Comparison of ENCODE assay signal across 8 cellular contexts in the genomic region with DNA sequence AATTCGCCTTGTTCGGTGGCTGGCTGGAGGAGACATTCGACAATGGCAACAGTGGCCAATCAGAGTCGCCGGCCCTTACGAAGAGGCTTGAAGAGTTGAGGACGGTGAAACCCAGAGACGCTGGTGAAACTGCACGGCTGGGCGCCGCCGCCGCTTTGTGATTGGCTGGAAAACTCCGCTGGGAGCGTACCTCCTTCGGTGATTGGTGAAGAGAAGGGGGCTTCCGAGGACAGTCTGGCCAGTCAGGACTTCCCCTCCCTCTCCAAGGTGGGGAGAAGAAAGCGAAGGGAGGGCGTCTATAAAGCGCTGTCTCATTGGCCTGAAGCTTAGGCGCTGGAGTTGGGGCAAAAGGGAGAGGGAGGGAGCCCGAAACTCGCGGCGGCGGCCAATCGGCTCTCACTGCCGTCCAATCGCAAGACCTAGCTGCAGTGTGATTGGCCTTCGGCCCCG. TPM values are rescaled to one million over a fixed set of nuclear protein-coding genes. Genes with fewer than 3 reads are reported as not detected.
DNase-seq lines count a peak whose midpoint lies in the region; ATAC-seq and TF ChIP-seq lines count a peak whose summit lies in the region.

No MANE protein-coding gene starts in this region.

- H3K4me3 ChIP-seq in muscle layer of duodenum (ENCODE audit: low read depth in 1 of 2, low read length in 2 of 2) (peak overlapping the region; percentile 95 to 99), suprapubic skin (peak overlapping the region; percentile 95)

- H3K36me3 Mint-ChIP-seq in Calu3 (ENCODE audit: insufficient read depth, unreplicated experiment) = peaks cover 11% of the 10 kb centered on the region
- H3K36me3 Mint-ChIP-seq in activated CD8-positive, alpha-beta T cell treated with anti-CD3 and anti-CD28 coated beads for 36 hours (ENCODE audit: low read depth) = peaks cover 12% of the 10 kb centered on the region

- peak overlapping the region; percentile 100 for H3K27ac ChIP-seq in muscle layer of duodenum (ENCODE audit: low read length)
- H3K27ac ChIP-seq in suprapubic skin = peak overlapping the region; percentile 100

- intact Hi-C loops in Calu3 (cut with micrococcal nuclease; ENCODE audit: unreplicated experiment) = loop anchor here (2.0 to 5.0 kb wide), 6 partner anchors 40 to 202 kb away; no protein-coding TSS in a partner anchor
- intact Hi-C loops in activated CD8-positive, alpha-beta T cell treated with anti-CD3 and anti-CD28 coated beads for 36 hours (cut with micrococcal nuclease) = loop anchor here (5.0 to 10.0 kb wide), 3 partner anchors 182 to 260 kb away; no protein-coding TSS in a partner anchor

- H3K27me3 Mint-ChIP-seq in Calu3 (ENCODE audit: unreplicated experiment) = no peaks in the 10 kb centered on the region
- no peaks in the 10 kb centered on the region for H3K27me3 Mint-ChIP-seq in activated CD8-positive, alpha-beta T cell treated with anti-CD3 and anti-CD28 coated beads for 36 hours

- peaks cover 6 to 11% of the 10 kb centered on the region in 2 donors for H3K4me1 ChIP-seq in muscle layer of duodenum (ENCODE audit: control insufficient read depth in 1 of 2, insufficient read depth in 2 of 2, low read length in 2 of 2)
- peaks cover 58% of the 10 kb centered on the region for H3K4me1 ChIP-seq in suprapubic skin

- WGBS in suprapubic skin = under 1% methylated on average over 30 of the region's 31 CpGs

- no peaks in the 10 kb centered on the region for H3K9me3 Mint-ChIP-seq in Calu3 (ENCODE audit: low read depth, unreplicated experiment)
- no peaks in the 10 kb centered on the region for H3K9me3 Mint-ChIP-seq in activated CD8-positive, alpha-beta T cell treated with anti-CD3 and anti-CD28 coated beads for 36 hours

- CTCF ChIA-PET in Calu3 (lab: Charles Lee) = interaction anchor here (0.6 to 1.6 kb wide), 6 partner anchors 22 to 203 kb away, joined by 3 to 11 read pairs (median 6); no protein-coding TSS in a partner anchor
- CTCF ChIA-PET in activated CD8-positive, alpha-beta T cell treated with anti-CD3 and anti-CD28 coated beads for 36 hours (lab: Charles Lee) = interaction anchor here (1.6 to 4.6 kb wide), 3 partner anchors 11 to 203 kb away, joined by 6 to 35 read pairs (median 8); no protein-coding TSS in a partner anchor

- TF ChIP-seq CTCF in Calu3 (IDR thresholded peaks at IDR 0.05; ENCODE audit: unreplicated experiment) (no peak), suprapubic skin (IDR thresholded peaks at IDR 0.05) (no peak)
- TF ChIP-seq CTCF in activated CD8-positive, alpha-beta T cell treated with anti-CD3 and anti-CD28 coated beads for 36 hours (IDR thresholded peaks at IDR 0.05) = no peak

- H3K4me3 Mint-ChIP-seq in Calu3 (ENCODE audit: low read depth, unreplicated experiment) = no peak overlapping the region
- H3K4me3 Mint-ChIP-seq in activated CD8-positive, alpha-beta T cell treated with anti-CD3 and anti-CD28 coated beads for 36 hours = no peak overlapping the region

- H3K4me1 Mint-ChIP-seq in Calu3 (ENCODE audit: low read depth, unreplicated experiment) = peaks cover 18% of the 10 kb centered on the region
- H3K4me1 Mint-ChIP-seq in activated CD8-positive, alpha-beta T cell treated with anti-CD3 and anti-CD28 coated beads for 36 hours (ENCODE audit: low read depth) = peaks cover 16% of the 10 kb centered on the region

- H3K9me3 ChIP-seq in muscle layer of duodenum (ENCODE audit: control insufficient read depth in 1 of 2, low read length in 2 of 2) = no peaks in the 10 kb centered on the region
- no peaks in the 10 kb centered on the region for H3K9me3 ChIP-seq in suprapubic skin

- no TSS peak for BruUV-seq in Calu3 (replicated peaks; lab: Mats Ljungman, UMichigan)

- no peak overlapping the region for H3K27ac Mint-ChIP-seq in Calu3 (ENCODE audit: unreplicated experiment)
- H3K27ac Mint-ChIP-seq in activated CD8-positive, alpha-beta T cell treated with anti-CD3 and anti-CD28 coated beads for 36 hours = no peak overlapping the region

- DNase-seq in Calu3 = peak; percentile 97
- peak; percentile 95 for DNase-seq in NCI-H510A treated with DMSO at 0.1 percent for 48 hours (lab: John Stamatoyannopoulos, UW)
- peak; percentile 100 for DNase-seq in activated CD8-positive, alpha-beta T cell treated with anti-CD3 and anti-CD28 coated beads for 36 hours
- peak; percentile 100 for DNase-seq in fibroblast of gingiva (ENCODE audit: low read depth)
- peak; percentile 100 for DNase-seq in suprapubic skin (ENCODE audit: low spot score in 2 of 2)

- no peak for TF ChIP-seq EP300 in suprapubic skin (IDR thresholded peaks at IDR 0.05)

- H3K36me3 ChIP-seq in muscle layer of duodenum (ENCODE audit: control insufficient read depth in 1 of 2, insufficient read depth in 2 of 2, low read length in 2 of 2) = peaks cover 0 to 17% of the 10 kb centered on the region in 2 donors
- no peaks in the 10 kb centered on the region for H3K36me3 ChIP-seq in suprapubic skin

- ATAC-seq in GM19438 (IDR thresholded peaks at IDR 0.05; ENCODE audit: low read depth, unreplicated experiment) = peak; percentile 70
- ATAC-seq in HG03469 (IDR thresholded peaks at IDR 0.05; ENCODE audit: unreplicated experiment) = peak; percentile 47
- peak; percentile 75 for ATAC-seq in activated CD8-positive, alpha-beta T cell treated with anti-CD3 and anti-CD28 coated beads for 36 hours

- POLR2A ChIA-PET in activated CD8-positive, alpha-beta T cell treated with anti-CD3 and anti-CD28 coated beads for 36 hours (lab: Charles Lee) = interaction anchor here (1.0 to 2.3 kb wide), 11 partner anchors 9 to 256 kb away, joined by 3 to 8 read pairs (median 5); a partner anchor contains a TSS

- TF ChIP-seq POLR2A in suprapubic skin (IDR thresholded peaks at IDR 0.05) = no peak

- H3K27me3 ChIP-seq in muscle layer of duodenum (ENCODE audit: low read depth, low read length) = no peaks in the 10 kb centered on the region
- no peaks in the 10 kb centered on the region for H3K27me3 ChIP-seq in suprapubic skin

RNA-seq across cellular contexts. Expression of a gene that starts 0.6 kb away (rescaled TPM):
- total RNA-seq in Calu3 (2022) (45.4 and 48.6 TPM in 2 replicates), suprapubic skin (10 to 100 TPM; 43.8 to 58.1 (median 53.0) TPM)
- 10 to 100 TPM; 29.0 to 32.1 TPM for total RNA-seq in activated CD8-positive, alpha-beta T cell treated with anti-CD3 and anti-CD28 coated beads for 36 hours

Comparison
In these comparisons a context has a peak if more than half of its experiments do, and no peak if none do; other contexts are left out.
1. Peak in every context shown above with its lines: DNase-seq, ATAC-seq, H3K4me3 ChIP-seq and H3K27ac ChIP-seq.